Comparison of ENCODE assay signal across 8 cellular contexts in genomic region chr2:112054847-112055109, GRCh38. TPM values are rescaled to one million over a fixed set of nuclear protein-coding genes. Genes with fewer than 3 reads are reported as not detected.
DNase-seq lines count a peak whose midpoint lies in the region; ATAC-seq and TF ChIP-seq lines count a peak whose summit lies in the region.
"Not testable (repeated sequence)": the region's sequence is repeated elsewhere in the genome, so short reads cannot be mapped to it uniquely, and the experiment has no call there.

No MANE protein-coding gene starts in this region.

- in situ Hi-C loops in transverse colon (cut with MboI; ENCODE audit: low pct_ligation_motif_present in 1 of 4, low pct_unique_long_range_greater_than_20kb in 1 of 4, low sequenced_read_pairs in 3 of 4), result loop anchor here in 2 of 4 donors (5.0 to 10.0 kb wide), 2 partner anchors 160 to 162 kb away; partner anchors contain the start of gene MERTK (in 1 of the 2)

- ATAC-seq in GM18502 (IDR thresholded peaks at IDR 0.05; ENCODE audit: poor library complexity, unreplicated experiment) (peak; percentile 56), HG03175 (IDR thresholded peaks at IDR 0.05; ENCODE audit: unreplicated experiment) (peak; percentile 48)
- not testable (repeated sequence) for ATAC-seq in psoas muscle

- H3K36me3 ChIP-seq in psoas muscle (ENCODE audit: insufficient read depth in 1 of 2, low read depth in 1 of 2); transverse colon: not testable (repeated sequence)

- not testable (repeated sequence) for H3K9me3 Mint-ChIP-seq in T-helper 1 cell treated with Interleukin-12 subunit alpha and Interleukin-12 subunit beta and Interleukin-4 antibody, amounts not matched to agents 30 μg/mL and 1 μg/mL, for 36 hours; activated naive CD4-positive, alpha-beta T cell treated with anti-CD3 and anti-CD28 coated beads, Interleukin-2, amount 10 ng/mL, durations not matched to agents 7 days and 5 days

- TF ChIP-seq POLR2A in transverse colon (IDR thresholded peaks at IDR 0.05), result not testable (repeated sequence)

- CTCF ChIA-PET in activated naive CD4-positive, alpha-beta T cell treated with anti-CD3 and anti-CD28 coated beads, Interleukin-2, amount 10 ng/mL, durations not matched to agents 7 days and 5 days (lab: Charles Lee), result interaction anchor here (0.9 to 1.2 kb wide), 2 partner anchors 9 to 167 kb away, joined by 3 to 5 read pairs; no protein-coding TSS in a partner anchor

- 0 to 3% (median 0%) methylated on average over 8 to 19 of the region's 27 CpGs for WGBS in psoas muscle, 3 donors
- 2% methylated on average over 7 of the region's 27 CpGs; no CpG with 5 or more reads in 1 of the 2 donors for WGBS in transverse colon (ENCODE audit: low coverage in 1 of 2), 2 donors

- peak overlapping the region; percentile 91 for H3K4me3 Mint-ChIP-seq in T-helper 1 cell treated with Interleukin-12 subunit alpha and Interleukin-12 subunit beta and Interleukin-4 antibody, amounts not matched to agents 30 μg/mL and 1 μg/mL, for 36 hours
- peak overlapping the region; percentile 78 for H3K4me3 Mint-ChIP-seq in activated naive CD4-positive, alpha-beta T cell treated with anti-CD3 and anti-CD28 coated beads, Interleukin-2, amount 10 ng/mL, durations not matched to agents 7 days and 5 days

- H3K27me3 ChIP-seq in dorsolateral prefrontal cortex; layer of hippocampus (ENCODE audit: control insufficient read depth, insufficient read depth, low read length); psoas muscle (ENCODE audit: insufficient read depth in 3 of 3, low read length in 2 of 3); transverse colon: not testable (repeated sequence)

- H3K4me1 ChIP-seq in psoas muscle, result peaks cover 18% of the 10 kb centered on the region
- H3K4me1 ChIP-seq in transverse colon, result peaks cover 14 to 66% (median 39%) of the 10 kb centered on the region in 4 donors

- not testable (repeated sequence) for H3K27me3 Mint-ChIP-seq in T-helper 1 cell treated with Interleukin-12 subunit alpha and Interleukin-12 subunit beta and Interleukin-4 antibody, amounts not matched to agents 30 μg/mL and 1 μg/mL, for 36 hours (ENCODE audit: low read depth); activated naive CD4-positive, alpha-beta T cell treated with anti-CD3 and anti-CD28 coated beads, Interleukin-2, amount 10 ng/mL, durations not matched to agents 7 days and 5 days

- intact Hi-C loops in dorsolateral prefrontal cortex (cut with DNase I), result loop anchor here (5.0 to 10.0 kb wide), 7 partner anchors 198 to 1830 kb away; partner anchors contain the start of genes TTL (in 2 of the 2), CHCHD5 (in 1 of the 2), SLC20A1 (in 1 of the 2) and ZC3H6 (in 1 of the 2)
- intact Hi-C loops in psoas muscle (cut with DNase I), result not testable (repeated sequence)
- intact Hi-C loops in transverse colon (cut with DNase I; ENCODE audit: low total_unique reads), result loop anchor here (10.0 kb wide), 1 partner anchor 220 kb away; the partner anchor contains the start of gene ZC3H6

- H3K36me3 Mint-ChIP-seq in T-helper 1 cell treated with Interleukin-12 subunit alpha and Interleukin-12 subunit beta and Interleukin-4 antibody, amounts not matched to agents 30 μg/mL and 1 μg/mL, for 36 hours (ENCODE audit: low read depth), result peaks cover 13% of the 10 kb centered on the region
- peaks cover 18% of the 10 kb centered on the region for H3K36me3 Mint-ChIP-seq in activated naive CD4-positive, alpha-beta T cell treated with anti-CD3 and anti-CD28 coated beads, Interleukin-2, amount 10 ng/mL, durations not matched to agents 7 days and 5 days

- TF ChIP-seq EP300 in transverse colon (IDR thresholded peaks at IDR 0.05; ENCODE audit: low read depth), result not testable (repeated sequence)

- not testable (repeated sequence) for TF ChIP-seq CTCF in dorsolateral prefrontal cortex (IDR thresholded peaks at IDR 0.05 in 54 of 56, conservative IDR thresholded peaks at IDR 0.05 in 2 of 56; ENCODE audit: low read depth in 1 of 56, partially characterized antibody in 56 of 56); psoas muscle (IDR thresholded peaks at IDR 0.05); transverse colon (IDR thresholded peaks at IDR 0.05)

- H3K27ac ChIP-seq in dorsolateral prefrontal cortex (peak overlapping the region in 43 of 59 donors; percentile 71 to 97 (median 92)), layer of hippocampus (ENCODE audit: low read depth, low read length) (peak overlapping the region; percentile 77), psoas muscle (peak overlapping the region; percentile 83), transverse colon (peak overlapping the region in 3 of 4 donors; percentile 98)

- not testable (repeated sequence) for H3K9me3 ChIP-seq in psoas muscle, transverse colon

- peaks cover 34% of the 10 kb centered on the region for H3K4me1 Mint-ChIP-seq in T-helper 1 cell treated with Interleukin-12 subunit alpha and Interleukin-12 subunit beta and Interleukin-4 antibody, amounts not matched to agents 30 μg/mL and 1 μg/mL, for 36 hours (ENCODE audit: low read depth)
- peaks cover 42% of the 10 kb centered on the region for H3K4me1 Mint-ChIP-seq in activated naive CD4-positive, alpha-beta T cell treated with anti-CD3 and anti-CD28 coated beads, Interleukin-2, amount 10 ng/mL, durations not matched to agents 7 days and 5 days

- peak; percentile 99 for DNase-seq in activated naive CD4-positive, alpha-beta T cell treated with anti-CD3 and anti-CD28 coated beads, Interleukin-2, amount 10 ng/mL, durations not matched to agents 7 days and 5 days
- DNase-seq in dorsolateral prefrontal cortex, psoas muscle, transverse colon: not testable (repeated sequence)

- H3K4me3 ChIP-seq in dorsolateral prefrontal cortex, result peak overlapping the region in 55 of 59 donors; percentile 59 to 98 (median 89)
- peak overlapping the region; percentile 74 for H3K4me3 ChIP-seq in psoas muscle
- H3K4me3 ChIP-seq in transverse colon, result peak overlapping the region in 1 of 4 donors; percentile 89

- peak overlapping the region; percentile 91 for H3K27ac Mint-ChIP-seq in T-helper 1 cell treated with Interleukin-12 subunit alpha and Interleukin-12 subunit beta and Interleukin-4 antibody, amounts not matched to agents 30 μg/mL and 1 μg/mL, for 36 hours
- H3K27ac Mint-ChIP-seq in activated naive CD4-positive, alpha-beta T cell treated with anti-CD3 and anti-CD28 coated beads, Interleukin-2, amount 10 ng/mL, durations not matched to agents 7 days and 5 days, result peak overlapping the region; percentile 96

RNA-seq across cellular contexts. Expression of gene TMEM87B, which starts 0.3 kb away (rescaled TPM):
- total RNA-seq in dorsolateral prefrontal cortex, result 10 to 100 TPM in 114 of 120 experiments, 1 to 10 TPM in 6; 7.2 to 27.9 (median 14.7) TPM
- total RNA-seq in psoas muscle, result 1 to 10 TPM; 3.0 to 6.0 (median 3.9) TPM
- 1 to 10 TPM; 1.7 to 3.2 (median 3.1) TPM for polyA plus RNA-seq in psoas muscle
- total RNA-seq in transverse colon, result 10 to 100 TPM; 21.9 to 74.5 (median 60.7) TPM
